ENCODE assay signal across 9 cellular contexts in genomic region chr19:6476155-6476895, GRCh38. TPM values are rescaled to one million over a fixed set of nuclear protein-coding genes. Genes with fewer than 3 reads are reported as not detected.
DNase-seq lines count a peak whose midpoint lies in the region; ATAC-seq, FAIRE-seq and TF ChIP-seq lines count a peak whose summit lies in the region.
"Had no signal": no experiment of that assay in that cellular context is flagged by ENCODE, and none has a peak within 500 bp of the region (broad histone marks: within the 10 kb centered on the region; RNA-seq: fewer than 3 reads in every experiment).

No MANE protein-coding gene starts in this region.

- peaks cover 15% of the 10 kb centered on the region for H3K4me1 Mint-ChIP-seq in activated B cell treated with CpG ODN at 0.5 μM for 24 hours

- intact Hi-C loops in A673 (cut with micrococcal nuclease; ENCODE audit: unreplicated experiment) (no loop called here), activated B cell treated with CpG ODN at 0.5 μM for 24 hours (cut with micrococcal nuclease) (no loop called here)

- H3K9ac ChIP-seq in keratinocyte (ENCODE audit: control insufficient read depth, extremely low read depth, insufficient read depth, low read length) = peak overlapping the region; percentile 22

- H3K4me3 ChIP-seq in A673 (ENCODE audit: low read depth, low read length, poor library complexity, severe bottlenecking) (peak overlapping the region; percentile 29), keratinocyte (ENCODE audit: control insufficient read depth in 2 of 3, extremely low read depth in 1 of 3, insufficient read depth in 2 of 3, low read depth in 1 of 3, low read length in 3 of 3) (peak overlapping the region; percentile 23 to 69 (median 40)), WERI-Rb-1 (ENCODE audit: low read depth, low read length) (no peak overlapping the region)

- H3K4me1 ChIP-seq in A673 (ENCODE audit: insufficient read depth, low read length, poor library complexity, severe bottlenecking) (peaks cover 5% of the 10 kb centered on the region), keratinocyte (ENCODE audit: control insufficient read depth, extremely low read depth, insufficient read depth, low read length) (peaks cover 5% of the 10 kb centered on the region)

- BruUV-seq in A673 (replicated peaks; lab: Mats Ljungman, UMichigan) = no TSS peak

- POLR2A ChIA-PET in A673 (lab: Charles Lee; ENCODE audit: low non-redundant PET) = interaction anchor here (0.6 to 1.0 kb wide), 2 partner anchors 54 to 400 kb away, joined by 3 read pairs; partner anchors contain the start of gene TNFSF9
- POLR2A ChIA-PET in activated B cell treated with CpG ODN at 0.5 μM for 24 hours (lab: Charles Lee) = interaction anchor here (1.0 kb wide), 1 partner anchor 14 kb away, joined by 3 read pairs; no protein-coding TSS in a partner anchor

- no peaks in the 10 kb centered on the region for H3K9me3 Mint-ChIP-seq in activated B cell treated with CpG ODN at 0.5 μM for 24 hours

- no peaks in the 10 kb centered on the region for H3K9me3 ChIP-seq in A673 (ENCODE audit: low read depth, low read length, poor library complexity, severe bottlenecking)
- H3K9me3 ChIP-seq in keratinocyte (ENCODE audit: control insufficient read depth, low read depth, low read length) = no peaks in the 10 kb centered on the region
- no peaks in the 10 kb centered on the region for H3K9me3 ChIP-seq in WERI-Rb-1 (ENCODE audit: severe bottlenecking)

- peak overlapping the region; percentile 22 for H3K27ac ChIP-seq in A673 (ENCODE audit: low read depth, low read length, poor library complexity, severe bottlenecking)
- no peak overlapping the region for H3K27ac ChIP-seq in caudate nucleus (ENCODE audit: low read depth, low read length)
- no peak overlapping the region for H3K27ac ChIP-seq in keratinocyte (ENCODE audit: control insufficient read depth, insufficient read depth, low read length)
- H3K27ac ChIP-seq in WERI-Rb-1 = no peak overlapping the region

- TF ChIP-seq CTCF in A673 (conservative IDR thresholded peaks at IDR 0.05; ENCODE audit: low read depth, low read length) (no peak), activated B cell treated with CpG ODN at 0.5 μM for 24 hours (IDR thresholded peaks at IDR 0.05) (no peak), keratinocyte (optimal IDR thresholded peaks at IDR 0.05 in 1 of 3, IDR thresholded peaks at IDR 0.05 in 1 of 3, conservative IDR thresholded peaks at IDR 0.05 in 1 of 3; ENCODE audit: extremely low read depth in 1 of 3, insufficient read depth in 2 of 3, low read length in 3 of 3) (no peak), WERI-Rb-1 (IDR thresholded peaks at IDR 0.05; ENCODE audit: low read depth, low read length) (no peak)

- H3K79me2 ChIP-seq in keratinocyte (ENCODE audit: control insufficient read depth, insufficient read depth, low read length) = no peaks in the 10 kb centered on the region

- H3K4me3 Mint-ChIP-seq in activated B cell treated with CpG ODN at 0.5 μM for 24 hours = no peak overlapping the region

- H4K20me1 ChIP-seq in keratinocyte (ENCODE audit: control insufficient read depth, extremely low read depth, insufficient read depth, low read length) = no peaks in the 10 kb centered on the region

- H3K9me1 ChIP-seq in keratinocyte (ENCODE audit: control insufficient read depth, extremely low read depth, insufficient read depth, low read length) = no peaks in the 10 kb centered on the region

- H3K27ac Mint-ChIP-seq in activated B cell treated with CpG ODN at 0.5 μM for 24 hours = no peak overlapping the region

- peak overlapping the region; percentile 69 for H2AFZ ChIP-seq in keratinocyte (ENCODE audit: control insufficient read depth, low read length)

- H3K27me3 ChIP-seq in A673 (replicated peaks; ENCODE audit: insufficient read depth, low read depth, low read length, poor library complexity) (no peaks in the 10 kb centered on the region), keratinocyte (ENCODE audit: control insufficient read depth, extremely low read depth, insufficient read depth, low read length) (peaks cover 12% of the 10 kb centered on the region), WERI-Rb-1 (ENCODE audit: insufficient read depth, low read depth, severe bottlenecking) (no peaks in the 10 kb centered on the region)

- H3K27me3 Mint-ChIP-seq in activated B cell treated with CpG ODN at 0.5 μM for 24 hours = no peaks in the 10 kb centered on the region

- peaks cover 35% of the 10 kb centered on the region for H3K36me3 Mint-ChIP-seq in activated B cell treated with CpG ODN at 0.5 μM for 24 hours (ENCODE audit: low read depth)

- CTCF ChIA-PET in A673 (lab: Charles Lee) = interaction anchor here (0.6 to 0.9 kb wide), 2 partner anchors 15 to 40 kb away, joined by 3 read pairs; no protein-coding TSS in a partner anchor
- CTCF ChIA-PET in activated B cell treated with CpG ODN at 0.5 μM for 24 hours (lab: Charles Lee) = no interaction called here

- peak overlapping the region; percentile 75 for H3K4me2 ChIP-seq in keratinocyte (ENCODE audit: control insufficient read depth, extremely low read depth, insufficient read depth, low read depth, low read length)

- DNase-seq in A673 (ENCODE audit: low spot score) (peak; percentile 96), HUDEP-2 (lab: John Stamatoyannopoulos, UW; ENCODE audit: unreplicated experiment in 76 of 76) (peak in 49 of 76 experiments; percentile 7 to 64 (median 36)), activated B cell treated with CpG ODN at 0.5 μM for 24 hours (peak; percentile 33), caudate nucleus (lab: John Stamatoyannopoulos, UW) (peak in 54 of 61 donors; percentile 11 to 92 (median 68)), keratinocyte (ENCODE audit: low read depth, low spot score) (no peak), WERI-Rb-1 (no peak)
- DNase-seq in stimulated activated CD4-positive, alpha-beta T cell treated with anti-CD3 and anti-CD28 coated beads, Interleukin-1b, Interleukin-23, amount 100 ng/mL, for 4 hours (ENCODE audit: low read depth in 2 of 2) = peak; percentile 39 to 44

- dilution Hi-C loops in keratinocyte (cut with MboI; ENCODE audit: extremely low pct_ligation_motif_present, low sequenced_read_pairs) = no loop called here

- H3K36me3 ChIP-seq in A673 (ENCODE audit: insufficient read depth, low read length, poor library complexity, severe bottlenecking) = no peaks in the 10 kb centered on the region
- H3K36me3 ChIP-seq in keratinocyte (ENCODE audit: control insufficient read depth in 2 of 2, extremely low read depth in 1 of 2, insufficient read depth in 2 of 2, low read length in 2 of 2) = no peaks in the 10 kb centered on the region
- H3K36me3 ChIP-seq in WERI-Rb-1 = no peaks in the 10 kb centered on the region

- peak; percentile 87 for ATAC-seq in activated B cell treated with CpG ODN at 0.5 μM for 24 hours (ENCODE audit: low read depth)
- no peak for ATAC-seq in HG03378 (IDR thresholded peaks at IDR 0.05; ENCODE audit: unreplicated experiment)

- peak; percentile 86 for FAIRE-seq in keratinocyte (lab: Jason Lieb, UNC)
- FAIRE-seq: colon had no signal

RNA-seq across cellular contexts. Expression of gene DENND1C, which starts 5.3 kb away (rescaled TPM):
- total RNA-seq in A673 (2021) = 0.11 and 0.24 TPM in 2 replicates
- 90.0 and 95.1 TPM in 2 replicates for total RNA-seq in activated B cell treated with CpG ODN at 0.5 μM for 24 hours
- polyA plus RNA-seq in keratinocyte = 0.09 to 0.13 TPM in 2 of 3 replicates, not detected in the other
- polyA plus RNA-seq in keratinocyte (2011; ENCODE audit: low read depth) = not detected
- polyA plus RNA-seq in keratinocyte (2011; cell fraction: cytosol; rRNA removed) = 0.06 and 0.09 TPM in 2 replicates
- 0.05 and 0.10 TPM in 2 replicates for polyA plus RNA-seq in keratinocyte (2011; cell fraction: nucleus; rRNA removed)
- 7.1 and 26.3 TPM in 2 replicates for polyA plus RNA-seq in keratinocyte (2012; ENCODE audit: low replicate concordance)
- not detected in 3 replicates for polyA minus RNA-seq in keratinocyte
- not detected for polyA minus RNA-seq in keratinocyte (2011; cell fraction: cytosol; rRNA and poly(A)+ RNA removed)
- polyA minus RNA-seq in keratinocyte (2011; cell fraction: nucleus; rRNA and poly(A)+ RNA removed) = not detected in 2 replicates

RNA-seq across cellular contexts. Expression of gene CRB3, which starts 12.3 kb away (rescaled TPM):
- not detected in 2 replicates for total RNA-seq in A673 (2021)
- 8.4 and 8.6 TPM in 2 replicates for total RNA-seq in activated B cell treated with CpG ODN at 0.5 μM for 24 hours
- 5.5 to 11.9 TPM (median 6.1 TPM) in 3 replicates for polyA plus RNA-seq in keratinocyte
- 10.4 TPM for polyA plus RNA-seq in keratinocyte (2011; ENCODE audit: low read depth)
- 5.8 and 15.3 TPM in 2 replicates for polyA plus RNA-seq in keratinocyte (2011; cell fraction: cytosol; rRNA removed)
- 6.8 and 8.7 TPM in 2 replicates for polyA plus RNA-seq in keratinocyte (2011; cell fraction: nucleus; rRNA removed)
- 12.2 and 39.9 TPM in 2 replicates for polyA plus RNA-seq in keratinocyte (2012; ENCODE audit: low replicate concordance)
- 1.8 to 8.9 TPM (median 6.4 TPM) in 3 replicates for polyA minus RNA-seq in keratinocyte
- polyA minus RNA-seq in keratinocyte (2011; cell fraction: cytosol; rRNA and poly(A)+ RNA removed) = 13.2 TPM
- polyA minus RNA-seq in keratinocyte (2011; cell fraction: nucleus; rRNA and poly(A)+ RNA removed) = 5.7 and 7.7 TPM in 2 replicates

RNA-seq across cellular contexts. Expression of gene SLC25A23, which starts 16.7 kb away (rescaled TPM):
- total RNA-seq in A673 (2021) (39.9 and 56.0 TPM in 2 replicates), activated B cell treated with CpG ODN at 0.5 μM for 24 hours (50.1 and 50.4 TPM in 2 replicates)
- polyA plus RNA-seq in keratinocyte = 6.4 to 7.7 TPM (median 6.9 TPM) in 3 replicates
- polyA plus RNA-seq in keratinocyte (2011; ENCODE audit: low read depth) = 30.3 TPM
- 8.0 and 12.2 TPM in 2 replicates for polyA plus RNA-seq in keratinocyte (2011; cell fraction: cytosol; rRNA removed)
- polyA plus RNA-seq in keratinocyte (2011; cell fraction: nucleus; rRNA removed) = 7.0 and 9.0 TPM in 2 replicates
- 29.0 and 38.5 TPM in 2 replicates for polyA plus RNA-seq in keratinocyte (2012; ENCODE audit: low replicate concordance)
- 6.6 to 43.3 TPM (median 13.9 TPM) in 3 replicates for polyA minus RNA-seq in keratinocyte
- 28.0 TPM for polyA minus RNA-seq in keratinocyte (2011; cell fraction: cytosol; rRNA and poly(A)+ RNA removed)
- 5.1 and 7.1 TPM in 2 replicates for polyA minus RNA-seq in keratinocyte (2011; cell fraction: nucleus; rRNA and poly(A)+ RNA removed)

RNA-seq across cellular contexts. Expression of gene TUBB4A, which starts 25.8 kb away (rescaled TPM):
- total RNA-seq in A673 (2021) = 27.0 and 45.2 TPM in 2 replicates
- 13.2 and 16.8 TPM in 2 replicates for total RNA-seq in activated B cell treated with CpG ODN at 0.5 μM for 24 hours
- polyA plus RNA-seq in keratinocyte = not detected in 3 replicates
- polyA plus RNA-seq in keratinocyte (2011; ENCODE audit: low read depth) = not detected
- polyA plus RNA-seq in keratinocyte (2011; cell fraction: cytosol; rRNA removed) = not detected in 2 replicates
- not detected in 2 replicates for polyA plus RNA-seq in keratinocyte (2011; cell fraction: nucleus; rRNA removed)
- polyA plus RNA-seq in keratinocyte (2012; ENCODE audit: low replicate concordance) = not detected in 2 replicates
- not detected in 3 replicates for polyA minus RNA-seq in keratinocyte
- polyA minus RNA-seq in keratinocyte (2011; cell fraction: cytosol; rRNA and poly(A)+ RNA removed) = not detected
- polyA minus RNA-seq in keratinocyte (2011; cell fraction: nucleus; rRNA and poly(A)+ RNA removed) = not detected in 2 replicates

RNA-seq across cellular contexts. Expression of gene SLC25A41, which starts 42.8 kb away (rescaled TPM):
- 0.39 and 0.44 TPM in 2 replicates for total RNA-seq in A673 (2021)
- total RNA-seq in activated B cell treated with CpG ODN at 0.5 μM for 24 hours = 0.40 and 0.69 TPM in 2 replicates
- 0.09 TPM in 1 of 3 replicates, not detected in the others for polyA plus RNA-seq in keratinocyte
- not detected for polyA plus RNA-seq in keratinocyte (2011; ENCODE audit: low read depth)
- polyA plus RNA-seq in keratinocyte (2011; cell fraction: cytosol; rRNA removed) = not detected in 2 replicates
- 0.09 TPM in 1 of 2 replicates, not detected in the other for polyA plus RNA-seq in keratinocyte (2011; cell fraction: nucleus; rRNA removed)
- 0.08 and 0.11 TPM in 2 replicates for polyA plus RNA-seq in keratinocyte (2012; ENCODE audit: low replicate concordance)
- not detected in 3 replicates for polyA minus RNA-seq in keratinocyte
- polyA minus RNA-seq in keratinocyte (2011; cell fraction: cytosol; rRNA and poly(A)+ RNA removed) = not detected
- not detected in 2 replicates for polyA minus RNA-seq in keratinocyte (2011; cell fraction: nucleus; rRNA and poly(A)+ RNA removed)

Comparison
In these comparisons a context has a peak if more than half of its experiments do, and no peak if none do; other contexts are left out.
1. DNase-seq: peak in A673 (single experiment), HUDEP-2 (49 of 76), activated B cell treated with CpG ODN at 0.5 μM for 24 hours (single experiment), caudate nucleus (54 of 61) and stimulated activated CD4-positive, alpha-beta T cell treated with anti-CD3 and anti-CD28 coated beads, Interleukin-1b, Interleukin-23, amount 100 ng/mL, for 4 hours (2 of 2); none in keratinocyte (single experiment) and WERI-Rb-1 (single experiment).
2. RNA of gene DENND1C, which starts 5.3 kb away (total RNA-seq): 90.0 to 95.1 TPM in activated B cell treated with CpG ODN at 0.5 μM for 24 hours; 0.11 to 0.24 TPM in A673; every median in the first group is over 10 times any median in the second.